ENCODE assay signal across 7 cellular contexts in genomic region chr15:84080778-84081084, GRCh38.
DNase-seq lines count a peak whose midpoint lies in the region; FAIRE-seq and TF ChIP-seq lines count a peak whose summit lies in the region.
"Not testable (repeated sequence)": the region's sequence is repeated elsewhere in the genome, so short reads cannot be mapped to it uniquely, and the experiment has no call there.

No MANE protein-coding gene starts in this region.

- not testable (repeated sequence) for H3K9me3 Mint-ChIP-seq in activated T-helper 2 cell treated with anti-CD3 and anti-CD28 coated beads, Interferon-gamma antibody, Interleukin-2, Interleukin-4, amounts not matched to agents 10 μg/mL and 5 μg/mL and 100 μg/mL, durations not matched to agents 14 hours and 24 hours and 36 hours

- not testable (repeated sequence) for H3K36me3 ChIP-seq in HUES48 (ENCODE audit: control insufficient read depth, insufficient read depth, low read length); ectodermal cell (ENCODE audit: control insufficient read depth, insufficient read depth, low read length); neuronal stem cell (replicated peaks in 1 of 2; ENCODE audit: control insufficient read depth in 2 of 2, insufficient read depth in 2 of 2, low read length in 2 of 2)

- 17 to 34% methylated on average over 6 to 9 of the region's 9 CpGs for WGBS in ectodermal cell, 2 experiments
- no CpG with 5 or more reads among the region's 9 CpGs for WGBS in neuronal stem cell (ENCODE audit: extremely low coverage in 2 of 2, insufficient read length in 2 of 2, insufficient replicate concordance in 1 of 2), 2 donors

- DNase-seq in GM12865 (ENCODE audit: low read depth); activated T-helper 2 cell treated with anti-CD3 and anti-CD28 coated beads, Interferon-gamma antibody, Interleukin-2, Interleukin-4, amounts not matched to agents 10 μg/mL and 5 μg/mL and 100 μg/mL, durations not matched to agents 14 hours and 24 hours and 36 hours (ENCODE audit: low spot score); neuronal stem cell (ENCODE audit: low spot score): not testable (repeated sequence)
- peak; percentile 57 for DNase-seq in RCC 7860 (ENCODE audit: low spot score)

- H2AK5ac ChIP-seq in neuronal stem cell (ENCODE audit: low read depth, low read length), result not testable (repeated sequence)

- H2BK15ac ChIP-seq in neuronal stem cell (ENCODE audit: low read length), result not testable (repeated sequence)

- H4K91ac ChIP-seq in neuronal stem cell (ENCODE audit: low read depth, low read length, poor library complexity), result not testable (repeated sequence)

- H3K27ac ChIP-seq in HUES48 (ENCODE audit: low read depth, low read length); ectodermal cell (ENCODE audit: insufficient read depth, low read depth, low read length, poor library complexity, severe bottlenecking); neuronal stem cell (replicated peaks; ENCODE audit: low read length): not testable (repeated sequence)

- not testable (repeated sequence) for H2BK12ac ChIP-seq in neuronal stem cell (ENCODE audit: low read length)

- not testable (repeated sequence) for H3K4me2 ChIP-seq in neuronal stem cell (ENCODE audit: insufficient read depth, low read length, poor library complexity, severe bottlenecking)

- not testable (repeated sequence) for H3K18ac ChIP-seq in neuronal stem cell (ENCODE audit: low read length)

- peak overlapping the region; percentile 80 for H3K4me3 Mint-ChIP-seq in activated T-helper 2 cell treated with anti-CD3 and anti-CD28 coated beads, Interferon-gamma antibody, Interleukin-2, Interleukin-4, amounts not matched to agents 10 μg/mL and 5 μg/mL and 100 μg/mL, durations not matched to agents 14 hours and 24 hours and 36 hours (ENCODE audit: low read depth)

- H3K36me3 Mint-ChIP-seq in activated T-helper 2 cell treated with anti-CD3 and anti-CD28 coated beads, Interferon-gamma antibody, Interleukin-2, Interleukin-4, amounts not matched to agents 10 μg/mL and 5 μg/mL and 100 μg/mL, durations not matched to agents 14 hours and 24 hours and 36 hours (ENCODE audit: low read depth), result not testable (repeated sequence)

- H3K4me3 ChIP-seq in GM12865 (ENCODE audit: low read depth, low read length), result peak overlapping the region; percentile 81
- H3K4me3 ChIP-seq in HUES48 (ENCODE audit: low read depth, low read length), result peak overlapping the region; percentile 87
- H3K4me3 ChIP-seq in ectodermal cell (ENCODE audit: insufficient read depth, low read depth, low read length), result peak overlapping the region; percentile 61
- peak overlapping the region; percentile 73; the same call in 1 of the 2 replicates for H3K4me3 ChIP-seq in iPS-18c (ENCODE audit: insufficient read depth, low read depth, low read length)
- H3K4me3 ChIP-seq in neuronal stem cell (ENCODE audit: low read length in 2 of 2), result peak overlapping the region in 1 of 2 donors; percentile 59

- H3K9me3 ChIP-seq in HUES48 (ENCODE audit: control insufficient read depth, insufficient read depth, low read length); ectodermal cell (ENCODE audit: control insufficient read depth, low read length); iPS-18c (ENCODE audit: control insufficient read depth, insufficient read depth, low read length); neuronal stem cell (replicated peaks in 1 of 2; ENCODE audit: control insufficient read depth in 2 of 2, insufficient read depth in 1 of 2, low read depth in 1 of 2, low read length in 2 of 2): not testable (repeated sequence)

- H2BK120ac ChIP-seq in neuronal stem cell (ENCODE audit: low read depth, low read length), result not testable (repeated sequence)

- not testable (repeated sequence) for H3K4ac ChIP-seq in neuronal stem cell (ENCODE audit: low read length)

- H2BK5ac ChIP-seq in neuronal stem cell (ENCODE audit: low read length), result not testable (repeated sequence)

- not testable (repeated sequence) for H3K9ac ChIP-seq in HUES48 (ENCODE audit: low read depth, low read length)
- H3K9ac ChIP-seq in neuronal stem cell (ENCODE audit: low read depth, low read length, poor library complexity), result peak overlapping the region; percentile 12

- H3K27me3 ChIP-seq in HUES48 (ENCODE audit: control insufficient read depth, insufficient read depth, low read length) (peaks cover 29% of the 10 kb centered on the region), ectodermal cell (ENCODE audit: control insufficient read depth, insufficient read depth, low read length, poor library complexity, severe bottlenecking) (peaks cover 43% of the 10 kb centered on the region), neuronal stem cell (ENCODE audit: control insufficient read depth in 3 of 3, insufficient read depth in 3 of 3, low read depth in 1 of 3, low read length in 3 of 3) (peaks cover 0 to 17% (median 7%) of the 10 kb centered on the region in 3 experiments)

- H3K27me3 Mint-ChIP-seq in activated T-helper 2 cell treated with anti-CD3 and anti-CD28 coated beads, Interferon-gamma antibody, Interleukin-2, Interleukin-4, amounts not matched to agents 10 μg/mL and 5 μg/mL and 100 μg/mL, durations not matched to agents 14 hours and 24 hours and 36 hours (ENCODE audit: low read depth), result peaks cover 37% of the 10 kb centered on the region

- peak overlapping the region; percentile 97 for H2AFZ ChIP-seq in neuronal stem cell (ENCODE audit: low read length)

- H3K79me1 ChIP-seq in neuronal stem cell (ENCODE audit: low read depth, low read length), result not testable (repeated sequence)

- H3K23ac ChIP-seq in neuronal stem cell (ENCODE audit: low read depth, low read length, poor library complexity), result not testable (repeated sequence)

- H4K8ac ChIP-seq in neuronal stem cell (ENCODE audit: low read depth, low read length), result not testable (repeated sequence)

- H3K27ac Mint-ChIP-seq in activated T-helper 2 cell treated with anti-CD3 and anti-CD28 coated beads, Interferon-gamma antibody, Interleukin-2, Interleukin-4, amounts not matched to agents 10 μg/mL and 5 μg/mL and 100 μg/mL, durations not matched to agents 14 hours and 24 hours and 36 hours, result not testable (repeated sequence)

- not testable (repeated sequence) for TF ChIP-seq CTCF in GM12865 (IDR thresholded peaks at IDR 0.05; ENCODE audit: insufficient read depth, low read depth, low read length, missing control alignments)

- H3K4me1 Mint-ChIP-seq in activated T-helper 2 cell treated with anti-CD3 and anti-CD28 coated beads, Interferon-gamma antibody, Interleukin-2, Interleukin-4, amounts not matched to agents 10 μg/mL and 5 μg/mL and 100 μg/mL, durations not matched to agents 14 hours and 24 hours and 36 hours (ENCODE audit: low read depth), result peaks cover 11% of the 10 kb centered on the region

- H3K4me1 ChIP-seq in HUES48 (ENCODE audit: control insufficient read depth, insufficient read depth, low read length); ectodermal cell (ENCODE audit: control insufficient read depth, insufficient read depth, low read length); neuronal stem cell (ENCODE audit: control insufficient read depth in 2 of 2, insufficient read depth in 1 of 2, low read depth in 1 of 2, low read length in 2 of 2): not testable (repeated sequence)

- not testable (repeated sequence) for H3K14ac ChIP-seq in neuronal stem cell (ENCODE audit: low read length)

- peak; percentile 64 for FAIRE-seq in RCC 7860 (lab: Jason Lieb, UNC)

- intact Hi-C loops in activated T-helper 2 cell treated with anti-CD3 and anti-CD28 coated beads, Interferon-gamma antibody, Interleukin-2, Interleukin-4, amounts not matched to agents 10 μg/mL and 5 μg/mL and 100 μg/mL, durations not matched to agents 14 hours and 24 hours and 36 hours (cut with micrococcal nuclease), result not testable (repeated sequence)
